Comparison of ENCODE assay signal across 8 cellular contexts in the genomic region with DNA sequence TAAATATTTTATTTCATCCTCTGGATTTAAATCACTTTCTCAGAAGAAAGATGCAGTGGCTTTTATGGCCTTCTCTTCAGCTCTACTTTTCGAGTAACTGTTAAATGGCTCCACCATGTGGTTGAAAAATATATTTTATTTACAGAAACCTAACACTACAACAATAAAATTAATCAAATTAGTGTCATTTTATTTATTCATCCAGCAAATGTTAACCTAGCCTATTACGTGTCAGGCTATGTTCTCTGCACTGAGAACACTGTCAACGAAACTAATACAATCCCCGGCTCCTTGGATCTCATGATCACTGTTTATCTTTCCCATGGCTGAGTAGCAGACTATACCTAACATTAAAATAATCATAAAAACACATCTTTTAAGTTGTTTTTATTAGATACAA.
DNase-seq lines count a peak whose midpoint lies in the region; ATAC-seq and TF ChIP-seq lines count a peak whose summit lies in the region.

No MANE protein-coding gene starts in this region.

- H3K27ac Mint-ChIP-seq in activated CD8-positive, alpha-beta T cell treated with anti-CD3 and anti-CD28 coated beads for 36 hours, result no peak overlapping the region
- H3K27ac Mint-ChIP-seq in activated CD8-positive, alpha-beta T cell treated with anti-CD3 and anti-CD28 coated beads, Interleukin-2, amount 10 ng/mL, durations not matched to agents 7 days and 5 days, result no peak overlapping the region

- H3K27me3 Mint-ChIP-seq in activated CD8-positive, alpha-beta T cell treated with anti-CD3 and anti-CD28 coated beads for 36 hours, result no peaks in the 10 kb centered on the region
- no peaks in the 10 kb centered on the region for H3K27me3 Mint-ChIP-seq in activated CD8-positive, alpha-beta T cell treated with anti-CD3 and anti-CD28 coated beads, Interleukin-2, amount 10 ng/mL, durations not matched to agents 7 days and 5 days (ENCODE audit: low read depth)

- no peaks in the 10 kb centered on the region for H3K36me3 Mint-ChIP-seq in activated CD8-positive, alpha-beta T cell treated with anti-CD3 and anti-CD28 coated beads for 36 hours (ENCODE audit: low read depth)
- no peaks in the 10 kb centered on the region for H3K36me3 Mint-ChIP-seq in activated CD8-positive, alpha-beta T cell treated with anti-CD3 and anti-CD28 coated beads, Interleukin-2, amount 10 ng/mL, durations not matched to agents 7 days and 5 days (ENCODE audit: low read depth)

- CTCF ChIA-PET in activated CD8-positive, alpha-beta T cell treated with anti-CD3 and anti-CD28 coated beads for 36 hours (lab: Charles Lee), result interaction anchor here (0.6 to 1.7 kb wide), 9 partner anchors 8 to 1089 kb away, joined by 3 to 13 read pairs (median 3); no protein-coding TSS in a partner anchor
- CTCF ChIA-PET in activated CD8-positive, alpha-beta T cell treated with anti-CD3 and anti-CD28 coated beads, Interleukin-2, amount 10 ng/mL, durations not matched to agents 7 days and 5 days (lab: Charles Lee), result interaction anchor here (0.8 to 1.2 kb wide), 6 partner anchors 166 to 1090 kb away, joined by 3 to 6 read pairs (median 3); no protein-coding TSS in a partner anchor

- no peaks in the 10 kb centered on the region for H3K4me1 Mint-ChIP-seq in activated CD8-positive, alpha-beta T cell treated with anti-CD3 and anti-CD28 coated beads for 36 hours (ENCODE audit: low read depth)
- H3K4me1 Mint-ChIP-seq in activated CD8-positive, alpha-beta T cell treated with anti-CD3 and anti-CD28 coated beads, Interleukin-2, amount 10 ng/mL, durations not matched to agents 7 days and 5 days (ENCODE audit: low read depth), result no peaks in the 10 kb centered on the region

- intact Hi-C loops in activated CD8-positive, alpha-beta T cell treated with anti-CD3 and anti-CD28 coated beads for 36 hours (cut with micrococcal nuclease), result loop anchor here (5.0 kb wide), 1 partner anchor 169 kb away; no protein-coding TSS in a partner anchor
- intact Hi-C loops in upper lobe of right lung (cut with DNase I), result no loop called here

- POLR2A ChIA-PET in activated CD8-positive, alpha-beta T cell treated with anti-CD3 and anti-CD28 coated beads for 36 hours (lab: Charles Lee), result no interaction called here
- POLR2A ChIA-PET in activated CD8-positive, alpha-beta T cell treated with anti-CD3 and anti-CD28 coated beads, Interleukin-2, amount 10 ng/mL, durations not matched to agents 7 days and 5 days (lab: Charles Lee), result no interaction called here

- H3K27me3 ChIP-seq in upper lobe of right lung, result no peaks in the 10 kb centered on the region

- no peaks in the 10 kb centered on the region for H3K9me3 ChIP-seq in upper lobe of right lung

- H3K27ac ChIP-seq in upper lobe of right lung, result no peak overlapping the region

- no peak overlapping the region for H3K4me3 ChIP-seq in upper lobe of right lung

- no peak for ATAC-seq in activated CD8-positive, alpha-beta T cell treated with anti-CD3 and anti-CD28 coated beads for 36 hours
- ATAC-seq in activated CD8-positive, alpha-beta T cell treated with anti-CD3 and anti-CD28 coated beads, Interleukin-2, amount 10 ng/mL, durations not matched to agents 7 days and 5 days, result no peak
- ATAC-seq in HG03442 (IDR thresholded peaks at IDR 0.05; ENCODE audit: unreplicated experiment) (peak; percentile 42), upper lobe of right lung (no peak), omental fat pad (ENCODE audit: low FRiP score) (no peak)

- peaks cover 1% of the 10 kb centered on the region for H3K9me3 Mint-ChIP-seq in activated CD8-positive, alpha-beta T cell treated with anti-CD3 and anti-CD28 coated beads for 36 hours
- H3K9me3 Mint-ChIP-seq in activated CD8-positive, alpha-beta T cell treated with anti-CD3 and anti-CD28 coated beads, Interleukin-2, amount 10 ng/mL, durations not matched to agents 7 days and 5 days (ENCODE audit: insufficient read depth), result no peaks in the 10 kb centered on the region

- no peaks in the 10 kb centered on the region for H3K36me3 ChIP-seq in upper lobe of right lung

- H3K4me1 ChIP-seq in upper lobe of right lung, result no peaks in the 10 kb centered on the region

- no peak for DNase-seq in activated CD8-positive, alpha-beta T cell treated with anti-CD3 and anti-CD28 coated beads for 36 hours
- DNase-seq in activated CD8-positive, alpha-beta T cell treated with anti-CD3 and anti-CD28 coated beads, Interleukin-2, amount 10 ng/mL, durations not matched to agents 7 days and 5 days, result no peak
- DNase-seq in RKO (ENCODE audit: low spot score), result peak; percentile 52
- DNase-seq in foreskin melanocyte, result peak; percentile 16
- no peak for DNase-seq in upper lobe of right lung
- no peak for DNase-seq in activated naive CD4-positive, alpha-beta T cell treated with Interleukin-2 at 50 U/mL for 16 hours
- no peak for DNase-seq in omental fat pad (ENCODE audit: low spot score)

- TF ChIP-seq CTCF in activated CD8-positive, alpha-beta T cell treated with anti-CD3 and anti-CD28 coated beads for 36 hours (IDR thresholded peaks at IDR 0.05), result peak; percentile 44
- TF ChIP-seq CTCF in upper lobe of right lung (IDR thresholded peaks at IDR 0.05), result peak; percentile 45
- TF ChIP-seq CTCF in omental fat pad (IDR thresholded peaks at IDR 0.05), result no peak

- H3K4me3 Mint-ChIP-seq in activated CD8-positive, alpha-beta T cell treated with anti-CD3 and anti-CD28 coated beads for 36 hours, result no peak overlapping the region
- no peak overlapping the region for H3K4me3 Mint-ChIP-seq in activated CD8-positive, alpha-beta T cell treated with anti-CD3 and anti-CD28 coated beads, Interleukin-2, amount 10 ng/mL, durations not matched to agents 7 days and 5 days

Comparison
In these comparisons a context has a peak if more than half of its experiments do, and no peak if none do; other contexts are left out.
1. DNase-seq: peak in RKO (single experiment) and foreskin melanocyte (single experiment); none in activated CD8-positive, alpha-beta T cell treated with anti-CD3 and anti-CD28 coated beads for 36 hours (single experiment), activated CD8-positive, alpha-beta T cell treated with anti-CD3 and anti-CD28 coated beads, Interleukin-2, amount 10 ng/mL, durations not matched to agents 7 days and 5 days (single experiment), upper lobe of right lung (single experiment), activated naive CD4-positive, alpha-beta T cell treated with Interleukin-2 at 50 U/mL for 16 hours (single experiment) and omental fat pad (single experiment).
2. CTCF ChIP-seq: peak in activated CD8-positive, alpha-beta T cell treated with anti-CD3 and anti-CD28 coated beads for 36 hours (single experiment) and upper lobe of right lung (single experiment); none in omental fat pad (0 of 3).